Comparison of ENCODE assay signal across 12 cellular contexts in genomic region chr14:104350463-104351185, GRCh38.
DNase-seq lines count a peak whose midpoint lies in the region; FAIRE-seq lines count a peak whose summit lies in the region.
"Had no signal": no experiment of that assay in that cellular context is flagged by ENCODE, and none has a peak within 500 bp of the region (broad histone marks: within the 10 kb centered on the region; RNA-seq: fewer than 3 reads in every experiment).

No MANE protein-coding gene starts in this region.

- H3K27me3 ChIP-seq in MG63: no peaks in the 10 kb centered on the region

- no peaks in the 10 kb centered on the region for H3K36me3 ChIP-seq in MG63

- intact Hi-C loops in posterior vena cava (cut with DNase I): no loop called here

- no peaks in the 10 kb centered on the region for H3K9me3 ChIP-seq in MG63

- FAIRE-seq in frontal cortex (lab: Jason Lieb, UNC): peak; percentile 83

- peak; percentile 23 for DNase-seq in MG63
- DNase-seq in NCI-H345 (lab: John Stamatoyannopoulos, UW): peak; percentile 86
- DNase-seq in frontal cortex (ENCODE audit: low spot score in 2 of 2): peak; percentile 62 to 82
- DNase-seq in posterior vena cava (ENCODE audit: low spot score): peak; percentile 64
- no peak for DNase-seq in stimulated activated CD4-positive, alpha-beta T cell treated with anti-CD3 and anti-CD28 coated beads, Interleukin-4, amount 100 ng/mL, for 1 hour
- no peak for DNase-seq in iPS-NIHi11 (ENCODE audit: low spot score)
- DNase-seq in NCI-H226: no peak
- DNase-seq: activated CD4-positive, alpha-beta memory T cell treated with anti-CD3 and anti-CD28 coated beads for 36 hours; activated naive CD4-positive, alpha-beta T cell; CD8-positive, alpha-beta T cell; NCI-H1694; T-helper 1 cell had no signal

- H3K4me3 ChIP-seq in MG63: no peak overlapping the region

Comparison
In these comparisons a context has a peak if more than half of its experiments do, and no peak if none do; other contexts are left out.
1. DNase-seq: peak in MG63 (single experiment), NCI-H345 (single experiment), frontal cortex (2 of 2) and posterior vena cava (single experiment); none in stimulated activated CD4-positive, alpha-beta T cell treated with anti-CD3 and anti-CD28 coated beads, Interleukin-4, amount 100 ng/mL, for 1 hour (single experiment), iPS-NIHi11 (single experiment) and NCI-H226 (single experiment).